In genomic region chr14:52552063-52552988, GRCh38 we compare ENCODE assay signal across 8 cellular contexts. TPM values are rescaled to one million over a fixed set of nuclear protein-coding genes. Genes with fewer than 3 reads are reported as not detected.
DNase-seq lines count a peak whose midpoint lies in the region; ATAC-seq and TF ChIP-seq lines count a peak whose summit lies in the region.

TSS of gene GPR137C (plus strand) at chr14:52552836. CDS start at chr14:52553148, 312 bp downstream.
TSS of gene TXNDC16 (minus strand) at chr14:52552505. CDS start at chr14:52543557, 8,948 bp downstream.

- H3K36me3 Mint-ChIP-seq in activated naive CD8-positive, alpha-beta T cell treated with anti-CD3 and anti-CD28 coated beads, Interleukin-2, amount 50 U/mL, for 24 hours (ENCODE audit: low read depth): no peaks in the 10 kb centered on the region

- no peak for TF ChIP-seq EP300 in ovary (IDR thresholded peaks at IDR 0.05)

- H3K4me1 ChIP-seq in ovary (ENCODE audit: insufficient read depth) (no peaks in the 10 kb centered on the region), thyroid gland (peaks cover 8 to 10% of the 10 kb centered on the region in 2 donors)

- TF ChIP-seq POLR2A in ovary (IDR thresholded peaks at IDR 0.05): peak; percentile 80
- TF ChIP-seq POLR2A in thyroid gland (IDR thresholded peaks at IDR 0.05): peak; percentile 84 to 100

- peaks cover 6% of the 10 kb centered on the region for H3K27me3 Mint-ChIP-seq in activated naive CD8-positive, alpha-beta T cell treated with anti-CD3 and anti-CD28 coated beads, Interleukin-2, amount 50 U/mL, for 24 hours

- TF ChIP-seq CTCF in GM12875 (IDR thresholded peaks at IDR 0.05; ENCODE audit: borderline replicate concordance, insufficient read depth, low read depth, low read length) (no peak), SU-DHL-6 (IDR thresholded peaks at IDR 0.05; ENCODE audit: insufficient read depth, low read length, poor library complexity, severe bottlenecking) (no peak), ovary (IDR thresholded peaks at IDR 0.05) (peak in 1 of 3 donors; percentile 9), thyroid gland (IDR thresholded peaks at IDR 0.05) (no peak)

- H3K9me2 ChIP-seq in SU-DHL-6 (replicated peaks; ENCODE audit: insufficient read depth, low read length): no peaks in the 10 kb centered on the region

- no peaks in the 10 kb centered on the region; the same call in 1 of the 2 replicates for H4K20me1 ChIP-seq in SU-DHL-6 (ENCODE audit: low read depth, low read length)

- no peaks in the 10 kb centered on the region for H3K27me3 ChIP-seq in SU-DHL-6 (ENCODE audit: low read length)
- no peaks in the 10 kb centered on the region for H3K27me3 ChIP-seq in ovary
- no peaks in the 10 kb centered on the region for H3K27me3 ChIP-seq in thyroid gland

- peak within 1 kb of the TSS; percentile 86 for H3K9ac ChIP-seq in SU-DHL-6 (ENCODE audit: low read length)

- H3K4me3 ChIP-seq in GM12875 (ENCODE audit: low read depth, low read length): peak within 1 kb of the TSS; percentile 85
- H3K4me3 ChIP-seq in SU-DHL-6 (ENCODE audit: insufficient read depth, low read length, poor library complexity, severe bottlenecking): peak within 1 kb of the TSS; percentile 96
- peak within 1 kb of the TSS; percentile 69 for H3K4me3 ChIP-seq in ovary
- peak within 1 kb of the TSS; percentile 31 to 87 (median 57) for H3K4me3 ChIP-seq in thyroid gland (replicated peaks in 1 of 3)

- no peaks in the 10 kb centered on the region for H3K9me3 Mint-ChIP-seq in activated naive CD8-positive, alpha-beta T cell treated with anti-CD3 and anti-CD28 coated beads, Interleukin-2, amount 50 U/mL, for 24 hours

- peak within 1 kb of the TSS; percentile 82 for H3K27ac ChIP-seq in SU-DHL-6 (ENCODE audit: low read depth, low read length)
- H3K27ac ChIP-seq in ovary: peak within 1 kb of the TSS; percentile 78 to 87
- H3K27ac ChIP-seq in thyroid gland: peak within 1 kb of the TSS; percentile 71 to 93 (median 90)

- H3K9me3 ChIP-seq in SU-DHL-6 (ENCODE audit: insufficient read depth, low read length): no peaks in the 10 kb centered on the region
- no peaks in the 10 kb centered on the region for H3K9me3 ChIP-seq in ovary
- no peaks in the 10 kb centered on the region for H3K9me3 ChIP-seq in thyroid gland

- peak within 1 kb of the TSS; percentile 92 for H3K4me2 ChIP-seq in SU-DHL-6 (ENCODE audit: low read depth, low read length, poor library complexity, severe bottlenecking)

- H3K27ac Mint-ChIP-seq in activated naive CD8-positive, alpha-beta T cell treated with anti-CD3 and anti-CD28 coated beads, Interleukin-2, amount 50 U/mL, for 24 hours: peak within 1 kb of the TSS; percentile 76

- ATAC-seq in HG02763 (IDR thresholded peaks at IDR 0.05; ENCODE audit: unreplicated experiment): peak; percentile 93
- ATAC-seq in activated naive CD8-positive, alpha-beta T cell treated with anti-CD3 and anti-CD28 coated beads, Interleukin-2, amount 50 U/mL, for 24 hours: peak; percentile 90
- ATAC-seq in Right ventricle myocardium superior (ENCODE audit: poor library complexity): peak; percentile 99

- H3K36me3 ChIP-seq in SU-DHL-6 (ENCODE audit: low read length): 0 out of 2 replicates have a peak, but pooled peaks cover 10% of the 10 kb centered on the region
- H3K36me3 ChIP-seq in ovary: no peaks in the 10 kb centered on the region
- no peaks in the 10 kb centered on the region for H3K36me3 ChIP-seq in thyroid gland

- H3K4me1 Mint-ChIP-seq in activated naive CD8-positive, alpha-beta T cell treated with anti-CD3 and anti-CD28 coated beads, Interleukin-2, amount 50 U/mL, for 24 hours: peaks cover 24% of the 10 kb centered on the region

- H3F3A ChIP-seq in SU-DHL-6 (ENCODE audit: insufficient read depth): peaks cover 11% of the 10 kb centered on the region

- peak within 1 kb of the TSS; percentile 92 for H2AFZ ChIP-seq in SU-DHL-6 (ENCODE audit: low read depth, low read length, severe bottlenecking)

- DNase-seq in NCI-H1417 (lab: John Stamatoyannopoulos, UW): peak; percentile 100
- peak; percentile 98 for DNase-seq in activated naive CD8-positive, alpha-beta T cell treated with anti-CD3 and anti-CD28 coated beads, Interleukin-2, amount 50 U/mL, for 24 hours
- peak; percentile 100 for DNase-seq in Right ventricle myocardium superior
- peak; percentile 99 to 100 (median 100) for DNase-seq in ovary
- peak; percentile 100 for DNase-seq in thyroid gland

- intact Hi-C loops in Right ventricle myocardium superior (cut with DNase I) (no loop called here), ovary (cut with DNase I) (no loop called here), thyroid gland (cut with DNase I) (loop anchor here (5.0 kb wide), 1 partner anchor 150 kb away; no protein-coding TSS in a partner anchor)

- H3K79me2 ChIP-seq in SU-DHL-6 (ENCODE audit: insufficient read depth, low read length): peaks cover 51% of the 10 kb centered on the region

- H3K4me3 Mint-ChIP-seq in activated naive CD8-positive, alpha-beta T cell treated with anti-CD3 and anti-CD28 coated beads, Interleukin-2, amount 50 U/mL, for 24 hours: peak within 1 kb of the TSS; percentile 89

- 0 to 1% (median 1%) methylated on average over 73 to 81 of the region's 81 CpGs for WGBS in ovary, 3 donors
- WGBS in thyroid gland, 2 donors: 0 to 1% methylated on average over 16 to 29 of the region's 81 CpGs

RNA-seq across cellular contexts. Expression of gene GPR137C, which starts in this region (rescaled TPM):
- 0.65 TPM for total RNA-seq in Right ventricle myocardium superior
- under 1 TPM; 0.43 to 0.69 (median 0.48) TPM for total RNA-seq in ovary
- 1 to 10 TPM in 1 of 2 donors, under 1 TPM in 1; 0.75 to 1.0 TPM for polyA plus RNA-seq in ovary
- total RNA-seq in thyroid gland: 1 to 10 TPM in 2 of 4 donors, under 1 TPM in 2; 0.20 to 1.4 (median 1.1) TPM

RNA-seq across cellular contexts. Expression of gene TXNDC16, which starts in this region (rescaled TPM):
- 3.1 TPM for total RNA-seq in Right ventricle myocardium superior
- 10 to 100 TPM in 6 of 7 donors, 1 to 10 TPM in 1; 7.8 to 20.0 (median 14.7) TPM for total RNA-seq in ovary
- 10 to 100 TPM in 1 of 2 donors, 1 to 10 TPM in 1; 9.0 to 10.9 TPM for polyA plus RNA-seq in ovary
- 10 to 100 TPM in 1 of 4 donors, 1 to 10 TPM in 3; 3.7 to 14.1 (median 7.4) TPM for total RNA-seq in thyroid gland

Comparison
In these comparisons a context has a peak if more than half of its experiments do, and no peak if none do; other contexts are left out.
1. Peak in every context shown above with its lines: DNase-seq, ATAC-seq, H3K4me3 ChIP-seq and H3K27ac ChIP-seq.